ENCODE assay signal across 8 cellular contexts in the genomic region with DNA sequence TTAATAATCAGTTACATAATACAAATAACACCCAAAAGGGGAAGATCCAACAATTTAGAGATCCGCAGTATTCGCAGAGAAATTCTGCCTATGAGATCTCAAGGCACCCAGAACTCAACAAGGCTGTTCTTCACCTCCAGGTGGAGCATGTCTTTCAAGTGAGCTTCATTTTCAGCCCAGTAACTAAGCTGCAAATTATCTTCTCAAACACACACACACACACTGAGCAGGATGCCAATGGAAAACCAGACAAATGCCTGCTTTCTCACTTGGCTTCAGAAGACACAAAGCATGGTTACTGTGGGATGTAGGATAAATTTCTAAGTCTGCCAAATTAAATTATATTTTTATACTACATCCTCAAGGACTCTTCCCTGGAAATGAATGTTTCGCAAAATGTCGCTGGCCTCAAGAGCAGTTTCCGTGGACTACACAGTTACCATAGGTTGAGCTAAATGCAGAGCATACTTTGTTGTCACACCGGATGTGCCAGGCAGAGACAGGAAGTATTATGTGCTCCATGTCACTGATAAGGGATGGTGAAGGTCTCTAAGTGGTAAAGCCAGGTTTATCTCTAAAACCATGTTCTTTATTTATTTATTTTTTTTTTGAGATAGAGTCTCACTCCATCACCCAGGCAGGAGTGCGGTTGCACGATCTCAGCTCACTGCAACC. TPM values are rescaled to one million over a fixed set of nuclear protein-coding genes. Genes with fewer than 3 reads are reported as not detected.
DNase-seq lines count a peak whose midpoint lies in the region; ATAC-seq, FAIRE-seq and TF ChIP-seq lines count a peak whose summit lies in the region.

No MANE protein-coding gene starts in this region.

- TF ChIP-seq EP300 in neural cell (conservative IDR thresholded peaks at IDR 0.05; ENCODE audit: poor library complexity, severe bottlenecking), result no peak

- no peaks in the 10 kb centered on the region for H3K27me3 Mint-ChIP-seq in chondrocyte (ENCODE audit: low read depth)

- H3K9ac ChIP-seq in neural cell (ENCODE audit: low read length), result no peak overlapping the region

- TF ChIP-seq RAD21 in neural cell (conservative IDR thresholded peaks at IDR 0.05), result peak; percentile 64

- peak overlapping the region; percentile 61 for H3K27ac ChIP-seq in cardiac muscle cell
- peak overlapping the region; percentile 13 for H3K27ac ChIP-seq in neural cell (ENCODE audit: low read length)

- H3K36me3 Mint-ChIP-seq in chondrocyte (ENCODE audit: low read depth), result peaks cover 44% of the 10 kb centered on the region

- H3K4me3 ChIP-seq in cardiac muscle cell (no peak overlapping the region), neural cell (ENCODE audit: low read length) (no peak overlapping the region)

- no peak overlapping the region for H3K27ac Mint-ChIP-seq in chondrocyte (ENCODE audit: unreplicated experiment)

- H3K4me1 ChIP-seq in cardiac muscle cell (ENCODE audit: low read depth), result peaks cover 8% of the 10 kb centered on the region

- H3K27me3 ChIP-seq in cardiac muscle cell (no peaks in the 10 kb centered on the region), neural cell (ENCODE audit: insufficient read depth, low read depth, low read length) (no peaks in the 10 kb centered on the region)

- TF ChIP-seq POLR2A in H54 (IDR thresholded peaks at IDR 0.05; ENCODE audit: low read depth, low read length), result no peak

- no peaks in the 10 kb centered on the region for H3K9me3 Mint-ChIP-seq in chondrocyte (ENCODE audit: low read depth)

- DNase-seq in cardiac muscle cell (ENCODE audit: low read depth in 1 of 2, low spot score in 1 of 2) (peak; percentile 49 to 69), left cardiac atrium (no peak), OCI-M1 (lab: John Stamatoyannopoulos, UW) (peak; percentile 91), chondrocyte (ENCODE audit: low spot score) (no peak), H54 (ENCODE audit: insufficient read length, low spot score) (no peak), NCI-H2171 (lab: John Stamatoyannopoulos, UW) (no peak)

- no peak for FAIRE-seq in H54 (lab: Jason Lieb, UNC)

- H3K79me2 ChIP-seq in neural cell (replicated peaks; ENCODE audit: insufficient read depth, low read length), result no peaks in the 10 kb centered on the region

- H3K9me3 ChIP-seq in cardiac muscle cell (ENCODE audit: low read depth) (no peaks in the 10 kb centered on the region), neural cell (ENCODE audit: low read length) (no peaks in the 10 kb centered on the region)

- no peaks in the 10 kb centered on the region for H3F3A ChIP-seq in neural cell (ENCODE audit: insufficient read depth, low read length, poor library complexity, severe bottlenecking)

- TF ChIP-seq CTCF in cardiac muscle cell (IDR thresholded peaks at IDR 0.05; ENCODE audit: low read depth, low read length), result peak; percentile 43
- peak; percentile 65 for TF ChIP-seq CTCF in chondrocyte (IDR thresholded peaks at IDR 0.05)
- peak; percentile 68 for TF ChIP-seq CTCF in neural cell (IDR thresholded peaks at IDR 0.05; ENCODE audit: poor library complexity, severe bottlenecking)

- H3K4me2 ChIP-seq in neural cell (ENCODE audit: low read length), result no peak overlapping the region

- no peak overlapping the region for H3K4me3 Mint-ChIP-seq in chondrocyte (ENCODE audit: unreplicated experiment)

- no peaks in the 10 kb centered on the region for H3K9me2 ChIP-seq in neural cell (ENCODE audit: insufficient read depth, low read length)

- H4K20me1 ChIP-seq in neural cell (ENCODE audit: insufficient read depth), result no peaks in the 10 kb centered on the region

- H3K4me1 Mint-ChIP-seq in chondrocyte (ENCODE audit: low read depth), result no peaks in the 10 kb centered on the region

- intact Hi-C loops in left cardiac atrium (cut with DNase I), result loop anchor here in 1 of 2 donors (2.0 to 5.0 kb wide), 2 partner anchors 37 to 61 kb away; no protein-coding TSS in a partner anchor

- H3K36me3 ChIP-seq in cardiac muscle cell, result peaks cover 81% of the 10 kb centered on the region
- H3K36me3 ChIP-seq in neural cell (ENCODE audit: insufficient read depth, low read length), result peaks cover 10% of the 10 kb centered on the region

- H2AFZ ChIP-seq in neural cell (ENCODE audit: low read depth, low read length), result no peak overlapping the region

- ATAC-seq in left cardiac atrium (no peak), GM18867 (IDR thresholded peaks at IDR 0.05; ENCODE audit: unreplicated experiment) (no peak)

TF ChIP-seq in neural cell, 6 proteins besides CTCF, POLR2A, EP300 and RAD21:
- TF ChIP-seq, protein P1, sequence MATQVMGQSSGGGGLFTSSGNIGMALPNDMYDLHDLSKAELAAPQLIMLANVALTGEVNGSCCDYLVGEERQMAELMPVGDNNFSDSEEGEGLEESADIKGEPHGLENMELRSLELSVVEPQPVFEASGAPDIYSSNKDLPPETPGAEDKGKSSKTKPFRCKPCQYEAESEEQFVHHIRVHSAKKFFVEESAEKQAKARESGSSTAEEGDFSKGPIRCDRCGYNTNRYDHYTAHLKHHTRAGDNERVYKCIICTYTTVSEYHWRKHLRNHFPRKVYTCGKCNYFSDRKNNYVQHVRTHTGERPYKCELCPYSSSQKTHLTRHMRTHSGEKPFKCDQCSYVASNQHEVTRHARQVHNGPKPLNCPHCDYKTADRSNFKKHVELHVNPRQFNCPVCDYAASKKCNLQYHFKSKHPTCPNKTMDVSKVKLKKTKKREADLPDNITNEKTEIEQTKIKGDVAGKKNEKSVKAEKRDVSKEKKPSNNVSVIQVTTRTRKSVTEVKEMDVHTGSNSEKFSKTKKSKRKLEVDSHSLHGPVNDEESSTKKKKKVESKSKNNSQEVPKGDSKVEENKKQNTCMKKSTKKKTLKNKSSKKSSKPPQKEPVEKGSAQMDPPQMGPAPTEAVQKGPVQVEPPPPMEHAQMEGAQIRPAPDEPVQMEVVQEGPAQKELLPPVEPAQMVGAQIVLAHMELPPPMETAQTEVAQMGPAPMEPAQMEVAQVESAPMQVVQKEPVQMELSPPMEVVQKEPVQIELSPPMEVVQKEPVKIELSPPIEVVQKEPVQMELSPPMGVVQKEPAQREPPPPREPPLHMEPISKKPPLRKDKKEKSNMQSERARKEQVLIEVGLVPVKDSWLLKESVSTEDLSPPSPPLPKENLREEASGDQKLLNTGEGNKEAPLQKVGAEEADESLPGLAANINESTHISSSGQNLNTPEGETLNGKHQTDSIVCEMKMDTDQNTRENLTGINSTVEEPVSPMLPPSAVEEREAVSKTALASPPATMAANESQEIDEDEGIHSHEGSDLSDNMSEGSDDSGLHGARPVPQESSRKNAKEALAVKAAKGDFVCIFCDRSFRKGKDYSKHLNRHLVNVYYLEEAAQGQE (IDR thresholded peaks at IDR 0.05; ENCODE audit: borderline replicate concordance), result no peak
- TF ChIP-seq SMC3 (conservative IDR thresholded peaks at IDR 0.05; ENCODE audit: poor library complexity) (peak; percentile 78), POLR2AphosphoS5 (IDR thresholded peaks at IDR 0.05) (no peak), MXI1 (conservative IDR thresholded peaks at IDR 0.05; ENCODE audit: poor library complexity, severe bottlenecking) (no peak)
TF ChIP-seq in neural cell: peak in this region for 1.

RNA-seq across cellular contexts. Expression of gene UBR4, which starts 30.3 kb away (rescaled TPM):
- total RNA-seq in cardiac muscle cell (105 and 206 TPM in 2 replicates), left cardiac atrium (10 to 100 TPM; 54.2 to 68.1 TPM), chondrocyte (133 to 144 TPM (median 135 TPM) in 3 replicates)
- polyA plus RNA-seq in cardiac muscle cell (76.4 and 96.6 TPM in 2 replicates), neural cell (49.7 and 58.4 TPM in 2 replicates)
- 124 and 156 TPM in 2 replicates for polyA minus RNA-seq in neural cell

Comparison
In these comparisons a context has a peak if more than half of its experiments do, and no peak if none do; other contexts are left out.
1. DNase-seq: peak in cardiac muscle cell (2 of 2) and OCI-M1 (single experiment); none in left cardiac atrium (single experiment), chondrocyte (single experiment), H54 (single experiment) and NCI-H2171 (single experiment).
2. Peak in every context shown above with its lines, with median percentiles within 50 percentile points of each other: CTCF ChIP-seq.